ENCODE assay signal across 8 cellular contexts in the genomic region with DNA sequence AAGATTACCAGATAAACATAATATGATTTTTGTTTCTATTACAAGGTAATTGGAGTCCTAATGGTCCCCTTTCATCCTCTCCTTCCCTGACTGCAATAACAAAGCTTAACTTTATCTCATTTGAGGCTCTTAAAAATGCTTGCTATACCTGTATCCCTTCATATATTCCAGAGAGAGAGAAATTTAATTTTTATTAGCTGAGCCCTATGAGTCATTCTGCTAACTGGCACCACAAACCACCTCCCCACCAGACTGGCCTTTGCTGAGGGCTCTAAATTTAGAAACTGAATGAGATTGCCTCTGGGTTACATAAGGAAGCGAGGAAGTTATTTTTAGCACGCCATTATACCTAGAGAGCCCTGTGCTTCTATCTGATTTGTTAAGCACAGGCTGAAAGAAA.
DNase-seq lines count a peak whose midpoint lies in the region; ATAC-seq and TF ChIP-seq lines count a peak whose summit lies in the region.

No MANE protein-coding gene starts in this region.

- H3K36me3 Mint-ChIP-seq in stimulated activated effector memory CD8-positive, alpha-beta T cell treated with anti-CD3 and anti-CD28 coated beads, Interleukin-12 subunit alpha, Interleukin-12 subunit beta, amount 100 ng/mL, for 72 hours = no peaks in the 10 kb centered on the region

- no peaks in the 10 kb centered on the region for H3K9me3 Mint-ChIP-seq in stimulated activated effector memory CD8-positive, alpha-beta T cell treated with anti-CD3 and anti-CD28 coated beads, Interleukin-12 subunit alpha, Interleukin-12 subunit beta, amount 100 ng/mL, for 72 hours

- H3K4me1 Mint-ChIP-seq in stimulated activated effector memory CD8-positive, alpha-beta T cell treated with anti-CD3 and anti-CD28 coated beads, Interleukin-12 subunit alpha, Interleukin-12 subunit beta, amount 100 ng/mL, for 72 hours = no peaks in the 10 kb centered on the region

- ATAC-seq in GM19395 (IDR thresholded peaks at IDR 0.05; ENCODE audit: unreplicated experiment) (peak; percentile 79), GM21528 (IDR thresholded peaks at IDR 0.05; ENCODE audit: low FRiP score, unreplicated experiment) (no peak)
- ATAC-seq in stimulated activated effector memory CD8-positive, alpha-beta T cell treated with anti-CD3 and anti-CD28 coated beads, Interleukin-12 subunit alpha, Interleukin-12 subunit beta, amount 100 ng/mL, for 72 hours = no peak

- H3K27ac Mint-ChIP-seq in stimulated activated effector memory CD8-positive, alpha-beta T cell treated with anti-CD3 and anti-CD28 coated beads, Interleukin-12 subunit alpha, Interleukin-12 subunit beta, amount 100 ng/mL, for 72 hours = no peak overlapping the region

- H3K27ac ChIP-seq in 22Rv1 (peak overlapping the region; percentile 54), VCaP (peak overlapping the region; percentile 38)

- TF ChIP-seq CTCF in 22Rv1 (IDR thresholded peaks at IDR 0.05) (no peak), VCaP (conservative IDR thresholded peaks at IDR 0.05) (no peak)

- H3K4me3 Mint-ChIP-seq in stimulated activated effector memory CD8-positive, alpha-beta T cell treated with anti-CD3 and anti-CD28 coated beads, Interleukin-12 subunit alpha, Interleukin-12 subunit beta, amount 100 ng/mL, for 72 hours = no peak overlapping the region

- peak; percentile 49 for DNase-seq in NCI-H1105 (lab: John Stamatoyannopoulos, UW)
- DNase-seq in kidney tubule cell (ENCODE audit: low spot score) = peak; percentile 58
- no peak for DNase-seq in stimulated activated effector memory CD8-positive, alpha-beta T cell treated with anti-CD3 and anti-CD28 coated beads, Interleukin-12 subunit alpha, Interleukin-12 subunit beta, amount 100 ng/mL, for 72 hours (ENCODE audit: low spot score in 2 of 2)
- DNase-seq in activated CD4-positive, alpha-beta T cell treated with anti-CD3 and anti-CD28 coated beads, Interleukin-2, amount 50 U/mL, for 1 hour = no peak

Comparison
In these comparisons a context has a peak if more than half of its experiments do, and no peak if none do; other contexts are left out.
1. DNase-seq: peak in NCI-H1105 (single experiment) and kidney tubule cell (single experiment); none in stimulated activated effector memory CD8-positive, alpha-beta T cell treated with anti-CD3 and anti-CD28 coated beads, Interleukin-12 subunit alpha, Interleukin-12 subunit beta, amount 100 ng/mL, for 72 hours (0 of 2) and activated CD4-positive, alpha-beta T cell treated with anti-CD3 and anti-CD28 coated beads, Interleukin-2, amount 50 U/mL, for 1 hour (single experiment).